ENCODE assay signal across 3 cellular contexts in genomic region chr21:26570203-26570602, GRCh38.
TF ChIP-seq lines count a peak whose summit lies in the region.

No MANE protein-coding gene starts in this region.

TF ChIP-seq in GM23338, 12 proteins besides CTCF, POLR2A, EP300 and RAD21:
- TF ChIP-seq STAT1 (IDR thresholded peaks at IDR 0.05; ENCODE audit: unreplicated experiment): no peak
- TF ChIP-seq POLR2AphosphoS5 (IDR thresholded peaks at IDR 0.05; ENCODE audit: low read depth): no peak
- TF ChIP-seq EZH2phosphoT487 (IDR thresholded peaks at IDR 0.05; ENCODE audit: unreplicated experiment): no peak
- TF ChIP-seq CREB1 (CRISPR knock-in tag; IDR thresholded peaks at IDR 0.05; ENCODE audit: low read depth): no peak

TF ChIP-seq in endothelial cell of umbilical vein, 7 proteins besides CTCF, POLR2A, EP300 and RAD21:
- no peak for TF ChIP-seq MYC (IDR thresholded peaks at IDR 0.05; ENCODE audit: low read depth, low read length)
- TF ChIP-seq GATA2 (IDR thresholded peaks at IDR 0.05; ENCODE audit: insufficient read depth, insufficient read length, low read depth, low read length): peak; percentile 57

TF ChIP-seq in GM12891, 5 proteins besides CTCF, POLR2A, EP300 and RAD21:
- TF ChIP-seq POU2F2 (IDR thresholded peaks at IDR 0.05; ENCODE audit: low read depth, low read length) (no peak), SPI1 (IDR thresholded peaks at IDR 0.05; ENCODE audit: low read depth, low read length) (no peak), POLR2AphosphoS5 (IDR thresholded peaks at IDR 0.05; ENCODE audit: low read depth, low read length) (no peak), TAF1 (IDR thresholded peaks at IDR 0.05; ENCODE audit: low read depth, low read length) (no peak), PAX5 (IDR thresholded peaks at IDR 0.05; ENCODE audit: insufficient read depth, low read length, severe bottlenecking) (no peak)
TF ChIP-seq in GM12891: peak in this region for 0.
